In the genomic region with DNA sequence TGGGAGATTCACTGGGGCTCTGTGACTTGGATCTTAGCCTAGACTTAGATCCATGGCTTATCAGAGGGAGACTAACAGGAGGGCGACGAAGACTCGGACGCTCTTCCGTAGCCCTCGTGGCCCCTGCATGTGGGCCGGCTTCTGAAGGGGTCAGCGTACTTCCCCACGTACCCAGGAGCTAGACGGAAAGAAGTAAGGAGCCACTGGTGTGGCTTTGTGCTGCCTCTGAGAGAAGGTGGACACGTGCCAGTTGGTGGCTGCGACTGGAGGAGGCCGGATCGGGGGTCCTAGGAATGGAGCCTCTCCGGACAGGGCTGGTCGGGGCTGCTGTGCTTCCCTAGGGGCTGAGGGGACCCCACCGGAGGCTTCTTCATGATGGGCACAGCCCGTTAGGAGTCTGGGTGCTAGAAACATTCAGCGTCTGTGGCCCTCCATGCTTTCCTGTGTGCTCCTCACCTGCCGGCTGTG, we compare ENCODE assay signal across 8 cellular contexts. TPM values are rescaled to one million over a fixed set of nuclear protein-coding genes. Genes with fewer than 3 reads are reported as not detected.
A peak's percentile ranks its signal among the peaks of the same experiment; 100 is the strongest.
DNase-seq lines count a peak whose midpoint lies in the region; ATAC-seq and TF ChIP-seq lines count a peak whose summit lies in the region.

No MANE protein-coding gene starts in this region.

- whole genome bisulfite sequencing in sigmoid colon, 2 donors = 49 to 84% methylated on average over 20 of the region's 20 CpGs

- no peaks in the 10 kb centered on the region for H4K20me1 ChIP-seq in OCI-LY7 (ENCODE audit: insufficient read depth, low read length)

- CTCF ChIA-PET in OCI-LY7 (lab: Charles Lee; ENCODE audit: unreplicated experiment) = no interaction called here

- H2AFZ ChIP-seq in OCI-LY7 (ENCODE audit: low read length) = no peak overlapping the region

- POLR2A ChIA-PET in OCI-LY7 (lab: Charles Lee) = interaction anchor here (0.6 kb wide), 1 partner anchor 9 kb away, joined by 5 read pairs; no protein-coding TSS in a partner anchor

- H3K36me3 ChIP-seq in OCI-LY7 (ENCODE audit: insufficient read depth, low read length) (no peaks in the 10 kb centered on the region), sigmoid colon (no peaks in the 10 kb centered on the region)

- DNase-seq in OCI-LY7 (ENCODE audit: low spot score) (no peak), coronary artery (ENCODE audit: low spot score) (no peak), sigmoid colon (no peak), omental fat pad (ENCODE audit: low spot score) (no peak), DMS 273 (lab: John Stamatoyannopoulos, UW; ENCODE audit: unreplicated experiment) (no peak), NCI-H2081 treated with DMSO at 0.1 percent for 48 hours (lab: John Stamatoyannopoulos, UW) (no peak)

- peaks cover 2 to 9% (median 4%) of the 10 kb centered on the region in 3 donors for H3K27me3 ChIP-seq in sigmoid colon

- TF ChIP-seq EP300 in sigmoid colon (IDR thresholded peaks at IDR 0.05) = no peak

- intact Hi-C loops in OCI-LY7 (cut with micrococcal nuclease; ENCODE audit: unreplicated experiment) (no loop called here), sigmoid colon (cut with DNase I) (no loop called here)

- H3K27ac ChIP-seq in OCI-LY7 (ENCODE audit: low read depth, low read length, poor library complexity, severe bottlenecking) (no peak overlapping the region), coronary artery (peak overlapping the region; percentile 19 to 79), sigmoid colon (peak overlapping the region; percentile 63 to 85 (median 71))

- ATAC-seq in omental fat pad (ENCODE audit: low FRiP score) = no peak
- no peak for ATAC-seq in HG03095 (IDR thresholded peaks at IDR 0.05; ENCODE audit: unreplicated experiment)

- BruUV-seq in OCI-LY7 (replicated peaks; lab: Mats Ljungman, UMichigan) = no TSS peak

- H3K9me3 ChIP-seq in OCI-LY7 (ENCODE audit: low read length) (no peaks in the 10 kb centered on the region), sigmoid colon (no peaks in the 10 kb centered on the region)

- TF ChIP-seq POLR2A in sigmoid colon (IDR thresholded peaks at IDR 0.05) = no peak

- H3K4me1 ChIP-seq in OCI-LY7 (ENCODE audit: insufficient read depth, low read length, poor library complexity, severe bottlenecking) = peaks cover 52% of the 10 kb centered on the region
- peaks cover 0 to 13% (median 11%) of the 10 kb centered on the region in 4 donors for H3K4me1 ChIP-seq in sigmoid colon

- H3K4me2 ChIP-seq in OCI-LY7 (ENCODE audit: low read length) = peak overlapping the region; percentile 84; the same call in 1 of the 2 replicates

- H3K79me2 ChIP-seq in OCI-LY7 (ENCODE audit: insufficient read depth, low read depth, low read length) = no peaks in the 10 kb centered on the region

- H3K4me3 ChIP-seq in GM12875 (ENCODE audit: low read depth, low read length) (peak overlapping the region; percentile 83), OCI-LY7 (ENCODE audit: low read depth, low read length, poor library complexity, severe bottlenecking) (no peak overlapping the region), coronary artery (peak overlapping the region; percentile 73), sigmoid colon (peak overlapping the region; percentile 17 to 63 (median 52))

- H3K9me2 ChIP-seq in OCI-LY7 (ENCODE audit: insufficient read depth, low read length) = no peaks in the 10 kb centered on the region

- TF ChIP-seq CTCF in GM12875 (IDR thresholded peaks at IDR 0.05; ENCODE audit: borderline replicate concordance, insufficient read depth, low read depth, low read length) (no peak), OCI-LY7 (conservative IDR thresholded peaks at IDR 0.05; ENCODE audit: low read length) (no peak), coronary artery (IDR thresholded peaks at IDR 0.05) (no peak), sigmoid colon (IDR thresholded peaks at IDR 0.05) (no peak), omental fat pad (IDR thresholded peaks at IDR 0.05) (no peak)

RNA-seq across cellular contexts. Expression of a gene that starts 1.0 kb away (rescaled TPM):
- 0.51 and 1.1 TPM in 2 replicates for total RNA-seq in OCI-LY7 (2014; rRNA removed; shearing (Covaris generic))
- total RNA-seq in OCI-LY7 (2022) (3.7 and 3.8 TPM in 2 replicates), sigmoid colon (1 to 10 TPM; 4.4 to 7.5 (median 5.9) TPM), omental fat pad (10 to 100 TPM in 3 of 4 donors, 1 to 10 TPM in 1; 4.3 to 21.0 (median 19.4) TPM)
- 1 to 10 TPM in 2 of 3 donors, under 1 TPM in 1; 0.60 to 6.5 (median 3.7) TPM for polyA plus RNA-seq in sigmoid colon
